ENCODE assay signal across 1 cellular context in genomic region chr5:180675036-180675635, GRCh38.
TF ChIP-seq lines count a peak whose summit lies in the region.

No MANE protein-coding gene starts in this region.

TF ChIP-seq in K562, 482 proteins besides CTCF, POLR2A, EP300 and RAD21:
- TF ChIP-seq HMBOX1 (IDR thresholded peaks at IDR 0.05) (peak; percentile 99), SIX5 (IDR thresholded peaks at IDR 0.05; ENCODE audit: borderline replicate concordance in 1 of 2, insufficient read depth in 1 of 2, low read depth in 1 of 2, low read length in 2 of 2) (no peak), COPS2 (conservative IDR thresholded peaks at IDR 0.05) (no peak), BHLHE40 (IDR thresholded peaks at IDR 0.05; ENCODE audit: low read length) (no peak), SP1 (CRISPR knock-in tag; IDR thresholded peaks at IDR 0.05) (no peak), ZKSCAN1 (IDR thresholded peaks at IDR 0.05; ENCODE audit: low read depth, low read length) (no peak), NBN (IDR thresholded peaks at IDR 0.05; ENCODE audit: low read depth) (no peak)
- TF ChIP-seq, protein P1, sequence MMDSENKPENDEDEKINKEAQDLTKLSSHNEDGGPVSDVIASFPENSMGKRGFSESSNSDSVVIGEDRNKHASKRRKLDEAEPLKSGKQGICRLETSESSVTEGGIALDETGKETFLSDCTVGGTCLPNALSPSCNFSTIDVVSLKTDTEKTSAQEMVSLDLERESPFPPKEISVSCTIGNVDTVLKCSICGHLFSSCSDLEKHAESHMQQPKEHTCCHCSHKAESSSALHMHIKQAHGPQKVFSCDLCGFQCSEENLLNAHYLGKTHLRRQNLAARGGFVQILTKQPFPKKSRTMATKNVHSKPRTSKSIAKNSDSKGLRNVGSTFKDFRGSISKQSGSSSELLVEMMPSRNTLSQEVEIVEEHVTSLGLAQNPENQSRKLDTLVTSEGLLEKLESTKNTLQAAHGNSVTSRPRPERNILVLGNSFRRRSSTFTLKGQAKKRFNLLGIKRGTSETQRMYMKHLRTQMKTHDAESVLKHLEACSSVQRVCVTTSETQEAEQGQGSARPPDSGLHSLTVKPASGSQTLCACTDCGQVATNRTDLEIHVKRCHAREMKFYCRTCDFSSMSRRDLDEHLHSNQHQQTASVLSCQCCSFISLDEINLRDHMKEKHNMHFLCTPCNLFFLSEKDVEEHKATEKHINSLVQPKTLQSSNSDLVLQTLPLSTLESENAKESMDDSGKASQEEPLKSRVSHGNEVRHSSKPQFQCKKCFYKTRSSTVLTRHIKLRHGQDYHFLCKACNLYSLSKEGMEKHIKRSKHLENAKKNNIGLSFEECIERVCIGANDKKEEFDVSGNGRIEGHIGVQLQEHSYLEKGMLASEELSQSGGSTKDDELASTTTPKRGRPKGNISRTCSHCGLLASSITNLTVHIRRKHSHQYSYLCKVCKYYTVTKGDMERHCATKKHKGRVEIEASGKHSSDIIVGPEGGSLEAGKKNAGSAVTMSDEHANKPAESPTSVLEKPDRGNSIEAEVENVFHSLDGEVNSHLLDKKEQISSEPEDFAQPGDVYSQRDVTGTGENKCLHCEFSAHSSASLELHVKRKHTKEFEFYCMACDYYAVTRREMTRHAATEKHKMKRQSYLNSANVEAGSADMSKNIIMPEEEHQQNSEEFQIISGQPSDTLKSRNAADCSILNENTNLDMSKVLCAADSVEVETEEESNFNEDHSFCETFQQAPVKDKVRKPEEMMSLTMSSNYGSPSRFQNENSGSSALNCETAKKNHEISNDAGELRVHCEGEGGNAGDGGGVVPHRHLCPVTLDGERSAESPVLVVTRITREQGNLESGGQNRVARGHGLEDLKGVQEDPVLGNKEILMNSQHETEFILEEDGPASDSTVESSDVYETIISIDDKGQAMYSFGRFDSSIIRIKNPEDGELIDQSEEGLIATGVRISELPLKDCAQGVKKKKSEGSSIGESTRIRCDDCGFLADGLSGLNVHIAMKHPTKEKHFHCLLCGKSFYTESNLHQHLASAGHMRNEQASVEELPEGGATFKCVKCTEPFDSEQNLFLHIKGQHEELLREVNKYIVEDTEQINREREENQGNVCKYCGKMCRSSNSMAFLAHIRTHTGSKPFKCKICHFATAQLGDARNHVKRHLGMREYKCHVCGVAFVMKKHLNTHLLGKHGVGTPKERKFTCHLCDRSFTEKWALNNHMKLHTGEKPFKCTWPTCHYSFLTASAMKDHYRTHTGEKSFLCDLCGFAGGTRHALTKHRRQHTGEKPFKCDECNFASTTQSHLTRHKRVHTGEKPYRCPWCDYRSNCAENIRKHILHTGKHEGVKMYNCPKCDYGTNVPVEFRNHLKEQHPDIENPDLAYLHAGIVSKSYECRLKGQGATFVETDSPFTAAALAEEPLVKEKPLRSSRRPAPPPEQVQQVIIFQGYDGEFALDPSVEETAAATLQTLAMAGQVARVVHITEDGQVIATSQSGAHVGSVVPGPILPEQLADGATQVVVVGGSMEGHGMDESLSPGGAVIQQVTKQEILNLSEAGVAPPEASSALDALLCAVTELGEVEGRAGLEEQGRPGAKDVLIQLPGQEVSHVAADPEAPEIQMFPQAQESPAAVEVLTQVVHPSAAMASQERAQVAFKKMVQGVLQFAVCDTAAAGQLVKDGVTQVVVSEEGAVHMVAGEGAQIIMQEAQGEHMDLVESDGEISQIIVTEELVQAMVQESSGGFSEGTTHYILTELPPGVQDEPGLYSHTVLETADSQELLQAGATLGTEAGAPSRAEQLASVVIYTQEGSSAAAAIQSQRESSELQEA (IDR thresholded peaks at IDR 0.05; ENCODE audit: low read depth) = no peak
